ENCODE assay signal across 19 cellular contexts in genomic region chr4:124203613-124204284, GRCh38.
DNase-seq lines count a peak whose midpoint lies in the region; ATAC-seq, FAIRE-seq and TF ChIP-seq lines count a peak whose summit lies in the region.
"Had no signal": no experiment of that assay in that cellular context is flagged by ENCODE, and none has a peak within 500 bp of the region (broad histone marks: within the 10 kb centered on the region; RNA-seq: fewer than 3 reads in every experiment).

No MANE protein-coding gene starts in this region.

- H2BK120ac ChIP-seq in IMR-90 (ENCODE audit: low read depth, low read length) (peak overlapping the region; percentile 55; the same call in 1 of the 2 replicates), neuronal stem cell (ENCODE audit: low read depth, low read length) (no peak overlapping the region)

- H2AK5ac ChIP-seq in IMR-90 (ENCODE audit: low read depth, low read length) = no peak overlapping the region; the same call in 1 of the 2 replicates
- H2AK5ac ChIP-seq in neuronal stem cell (ENCODE audit: low read depth, low read length) = no peak overlapping the region

- in situ Hi-C loops in IMR-90 (cut with MboI; ENCODE audit: low sequenced_read_pairs) = no loop called here

- no TSS peak for BruUV-seq in IMR-90 (replicated peaks; lab: Mats Ljungman, UMichigan)

- H3K9me3 ChIP-seq in IMR-90 (ENCODE audit: control insufficient read depth, insufficient read depth, low read length) (no peaks in the 10 kb centered on the region), lung (ENCODE audit: control insufficient read depth in 2 of 2, insufficient read depth in 1 of 2, low read length in 1 of 2) (no peaks in the 10 kb centered on the region), neuronal stem cell (replicated peaks in 1 of 2; ENCODE audit: control insufficient read depth in 2 of 2, insufficient read depth in 1 of 2, low read depth in 1 of 2, low read length in 2 of 2) (no peaks in the 10 kb centered on the region)

- dilution Hi-C loops in IMR-90 (cut with HindIII; ENCODE audit: low sequenced_read_pairs, unreplicated experiment) = no loop called here

- no peak overlapping the region for H2AFZ ChIP-seq in ACC112 (ENCODE audit: low read length, unreplicated experiment)
- H2AFZ ChIP-seq in IMR-90 (replicated peaks; ENCODE audit: low read length, poor library complexity) = no peak overlapping the region
- H2AFZ ChIP-seq in neuronal stem cell (ENCODE audit: low read length) = no peak overlapping the region

- POLR2A ChIA-PET in IMR-90 (lab: Charles Lee; ENCODE audit: unreplicated experiment) = no interaction called here
- POLR2A ChIA-PET in RWPE1 (lab: Yijun Ruan, JAX; ENCODE audit: low non-redundant PET) = interaction anchor here (0.7 kb wide), 1 partner anchor 205 kb away, joined by 3 read pairs; no protein-coding TSS in a partner anchor

- H4K5ac ChIP-seq in IMR-90 (ENCODE audit: low read depth, low read length) = peak overlapping the region; percentile 5; the same call in 1 of the 2 replicates

- H3K4me3 ChIP-seq in ACC112 (ENCODE audit: low read depth, low read length) (no peak overlapping the region), IMR-90 (ENCODE audit: insufficient read depth, low read depth, low read length) (no peak overlapping the region), bronchial epithelial cell (ENCODE audit: low read depth, low read length) (no peak overlapping the region), lung (no peak overlapping the region), neuronal stem cell (ENCODE audit: low read length in 2 of 2) (no peak overlapping the region)

- no peak overlapping the region for H3K56ac ChIP-seq in IMR-90 (ENCODE audit: extremely low read depth, insufficient read depth, low read length)

- CTCF ChIA-PET in IMR-90 (lab: Yijun Ruan, JAX) (interaction anchor here (1.3 kb wide), 1 partner anchor 10 kb away, joined by 3 read pairs; no protein-coding TSS in a partner anchor), RWPE1 (lab: Yijun Ruan, JAX) (interaction anchor here (0.6 kb wide), 1 partner anchor 878 kb away, joined by 7 read pairs; no protein-coding TSS in a partner anchor)

- intact Hi-C loops in IMR-90 (cut with micrococcal nuclease) = no loop called here

- H3K23ac ChIP-seq in IMR-90 (ENCODE audit: low read depth, low read length) (no peak overlapping the region), neuronal stem cell (ENCODE audit: low read depth, low read length, poor library complexity) (no peak overlapping the region)

- DNase-seq in IMR-90 (peak; percentile 85), bronchial epithelial cell (ENCODE audit: low read depth) (peak; percentile 27), lung (ENCODE audit: low spot score) (no peak), DMS153 treated with DMSO at 0.1 percent for 48 hours (lab: John Stamatoyannopoulos, UW; ENCODE audit: unreplicated experiment) (no peak), DMS 273 treated with DMSO at 0.1 percent for 48 hours (lab: John Stamatoyannopoulos, UW) (no peak), RWPE1 (ENCODE audit: low spot score) (no peak), neuronal stem cell (ENCODE audit: low spot score) (no peak)
- DNase-seq: 8988T; amygdala; H7; MV-4-11; naive thymus-derived CD8-positive, alpha-beta T cell; NCI-H82; substantia nigra had no signal

- no peaks in the 10 kb centered on the region for H3K79me2 ChIP-seq in ACC112 (ENCODE audit: control insufficient read depth, insufficient read depth, low read length, unreplicated experiment)

- no peak overlapping the region for H2BK12ac ChIP-seq in neuronal stem cell (ENCODE audit: low read length)

- WGBS in IMR-90 (ENCODE audit: extremely low coverage in 2 of 2, insufficient read length in 1 of 2), 2 experiments = no CpG with 5 or more reads among the region's 3 CpGs
- 81 to 93% methylated on average over 3 of the region's 3 CpGs for WGBS in lung, 2 donors
- no CpG with 5 or more reads among the region's 3 CpGs for WGBS in neuronal stem cell (ENCODE audit: extremely low coverage in 2 of 2, insufficient read length in 2 of 2, insufficient replicate concordance in 1 of 2), 2 donors

- TF ChIP-seq CTCF in IMR-90 (conservative IDR thresholded peaks at IDR 0.05; ENCODE audit: low read depth, low read length) (no peak), bronchial epithelial cell (IDR thresholded peaks at IDR 0.05; ENCODE audit: insufficient read depth, low read length, severe bottlenecking) (no peak), lung (IDR thresholded peaks at IDR 0.05; ENCODE audit: control extremely low read depth, extremely low read depth) (no peak), RWPE1 (conservative IDR thresholded peaks at IDR 0.05; ENCODE audit: low read depth) (no peak)

- TF ChIP-seq POLR2A in IMR-90 (IDR thresholded peaks at IDR 0.05; ENCODE audit: low read depth, low read length) = no peak

- H3K27ac ChIP-seq in ACC112 (ENCODE audit: low read depth, low read length) (peak overlapping the region; percentile 40), IMR-90 (ENCODE audit: insufficient read depth, low read length) (peak overlapping the region; percentile 41; the same call in 1 of the 2 replicates), lung (ENCODE audit: low read depth in 1 of 2, low read length in 1 of 2) (no peak overlapping the region), RWPE1 (no peak overlapping the region), neuronal stem cell (replicated peaks; ENCODE audit: low read length) (no peak overlapping the region)

- H4K91ac ChIP-seq in IMR-90 (ENCODE audit: insufficient read depth, low read depth, low read length) (no peak overlapping the region), neuronal stem cell (ENCODE audit: low read depth, low read length, poor library complexity) (no peak overlapping the region)

- H3K18ac ChIP-seq in IMR-90 (ENCODE audit: low read depth, low read length) (peak overlapping the region; percentile 68; the same call in 1 of the 2 replicates), neuronal stem cell (ENCODE audit: low read length) (no peak overlapping the region)

- H3K14ac ChIP-seq in IMR-90 (replicated peaks; ENCODE audit: low read depth, low read length) (0 out of 2 replicates have a peak overlapping the region, but pooled peaks have one; percentile 16), neuronal stem cell (ENCODE audit: low read length) (no peak overlapping the region)

- H4K8ac ChIP-seq in IMR-90 (ENCODE audit: low read depth in 2 of 2, low read length in 2 of 2) (no peak overlapping the region), neuronal stem cell (ENCODE audit: low read depth, low read length) (no peak overlapping the region)

- H3K4me2 ChIP-seq in IMR-90 (ENCODE audit: low read depth, low read length) (peak overlapping the region; percentile 62; the same call in 1 of the 2 replicates), neuronal stem cell (ENCODE audit: insufficient read depth, low read length, poor library complexity, severe bottlenecking) (no peak overlapping the region)

- no peak overlapping the region for H2AK9ac ChIP-seq in IMR-90 (replicated peaks; ENCODE audit: low read depth, low read length, poor library complexity)

- H3K9me1 ChIP-seq in IMR-90 (ENCODE audit: insufficient read depth, low read length) = no peaks in the 10 kb centered on the region

- peak overlapping the region; percentile 29 for H2BK5ac ChIP-seq in IMR-90 (ENCODE audit: low read depth, low read length, poor library complexity, severe bottlenecking)
- H2BK5ac ChIP-seq in neuronal stem cell (ENCODE audit: low read length) = no peak overlapping the region

- no peaks in the 10 kb centered on the region for H4K20me1 ChIP-seq in IMR-90 (ENCODE audit: insufficient read depth, low read length)

- H3K4me1 ChIP-seq in ACC112 (ENCODE audit: control insufficient read depth, insufficient read depth, low read length, unreplicated experiment) (peaks cover 48% of the 10 kb centered on the region), IMR-90 (ENCODE audit: control insufficient read depth, insufficient read depth, low read length) (peaks cover 8% of the 10 kb centered on the region), lung (ENCODE audit: control insufficient read depth in 2 of 2, insufficient read depth in 2 of 2, low read length in 2 of 2) (peaks cover 0 to 2% of the 10 kb centered on the region in 2 donors), neuronal stem cell (ENCODE audit: control insufficient read depth in 2 of 2, insufficient read depth in 1 of 2, low read depth in 1 of 2, low read length in 2 of 2) (no peaks in the 10 kb centered on the region)

- no peak for TF ChIP-seq RAD21 in IMR-90 (IDR thresholded peaks at IDR 0.05; ENCODE audit: low read length)

- FAIRE-seq in bronchial epithelial cell (lab: Jason Lieb, UNC) = no peak
- FAIRE-seq: frontal cortex, GM12892, HepG2 had no signal

- H3K9ac ChIP-seq in IMR-90 (ENCODE audit: low read depth, low read length) (no peak overlapping the region), neuronal stem cell (ENCODE audit: low read depth, low read length, poor library complexity) (no peak overlapping the region)

- ATAC-seq in IMR-90 (ENCODE audit: low read depth) = peak; percentile 77
- peak; percentile 69 for ATAC-seq in lung (ENCODE audit: insufficient read depth, low FRiP score)
- ATAC-seq: HepG2; naive thymus-derived CD8-positive, alpha-beta T cell; WTC11 had no signal

- no peaks in the 10 kb centered on the region for H3K36me3 ChIP-seq in ACC112 (ENCODE audit: insufficient read depth, low read length)
- no peaks in the 10 kb centered on the region for H3K36me3 ChIP-seq in IMR-90 (ENCODE audit: control insufficient read depth, insufficient read depth, low read length)
- no peaks in the 10 kb centered on the region for H3K36me3 ChIP-seq in bronchial epithelial cell (ENCODE audit: control insufficient read depth, insufficient read depth, low read length)
- H3K36me3 ChIP-seq in lung (ENCODE audit: control insufficient read depth in 2 of 2, insufficient read depth in 2 of 2, low read length in 2 of 2) = no peaks in the 10 kb centered on the region
- H3K36me3 ChIP-seq in neuronal stem cell (replicated peaks in 1 of 2; ENCODE audit: control insufficient read depth in 2 of 2, insufficient read depth in 2 of 2, low read length in 2 of 2) = no peaks in the 10 kb centered on the region

- H3K4ac ChIP-seq in IMR-90 (ENCODE audit: low read depth, low read length) (no peak overlapping the region), neuronal stem cell (ENCODE audit: low read length) (no peak overlapping the region)

- no peaks in the 10 kb centered on the region for H3K27me3 ChIP-seq in ACC112 (ENCODE audit: insufficient read depth, low read length)
- H3K27me3 ChIP-seq in IMR-90 (ENCODE audit: control insufficient read depth, insufficient read depth, low read length) = no peaks in the 10 kb centered on the region
- H3K27me3 ChIP-seq in bronchial epithelial cell (ENCODE audit: control insufficient read depth, insufficient read depth, low read length) = no peaks in the 10 kb centered on the region
- no peaks in the 10 kb centered on the region for H3K27me3 ChIP-seq in lung (ENCODE audit: control insufficient read depth, insufficient read depth)
- no peaks in the 10 kb centered on the region for H3K27me3 ChIP-seq in neuronal stem cell (ENCODE audit: control insufficient read depth in 3 of 3, insufficient read depth in 3 of 3, low read depth in 1 of 3, low read length in 3 of 3)

- 0 out of 3 replicates have a peak overlapping the region, but pooled peaks have one; percentile 68 for H2BK15ac ChIP-seq in IMR-90 (ENCODE audit: low read depth, low read length)
- no peak overlapping the region for H2BK15ac ChIP-seq in neuronal stem cell (ENCODE audit: low read length)

- H3K79me1 ChIP-seq in IMR-90 (ENCODE audit: low read depth in 1 of 2, low read length in 2 of 2) = no peaks in the 10 kb centered on the region
- no peaks in the 10 kb centered on the region for H3K79me1 ChIP-seq in neuronal stem cell (ENCODE audit: low read depth, low read length)

- 0 out of 2 replicates have a peak overlapping the region, but pooled peaks have one; percentile 24 for H2BK20ac ChIP-seq in IMR-90 (ENCODE audit: low read depth, low read length)

Comparison
In these comparisons a context has a peak if more than half of its experiments do, and no peak if none do; other contexts are left out.
1. H3K27ac ChIP-seq: peak in ACC112 (single experiment) and IMR-90 (single experiment); none in lung (0 of 2), RWPE1 (single experiment) and neuronal stem cell (single experiment).
2. DNase-seq: peak in IMR-90 (single experiment) and bronchial epithelial cell (single experiment); none in lung (single experiment), DMS153 treated with DMSO at 0.1 percent for 48 hours (single experiment), DMS 273 treated with DMSO at 0.1 percent for 48 hours (single experiment), RWPE1 (single experiment) and neuronal stem cell (single experiment).